Comparison of ENCODE assay signal across 19 cellular contexts in the genomic region with DNA sequence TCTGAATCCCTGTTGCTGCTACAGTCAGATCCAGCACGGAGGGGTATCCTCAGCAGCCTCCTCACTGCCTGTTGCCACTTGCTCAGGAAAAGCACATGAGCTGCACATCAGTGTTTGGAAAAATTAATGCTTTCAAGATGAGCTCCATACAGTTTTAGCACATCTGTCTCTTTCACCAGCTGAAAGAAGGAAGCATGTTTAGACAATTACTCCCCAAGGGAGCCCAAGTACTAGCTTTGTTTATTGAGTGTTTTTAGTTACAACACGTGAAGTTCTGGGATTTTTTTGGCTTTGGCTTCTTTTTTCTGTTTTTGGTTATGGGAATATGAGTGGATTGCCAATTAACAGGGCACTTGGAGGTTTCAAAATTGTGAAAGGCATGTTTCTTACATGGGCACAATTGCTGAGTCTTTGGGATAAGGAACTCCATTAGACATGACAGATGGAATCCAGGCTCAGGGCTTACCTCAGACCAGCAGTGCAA. TPM values are rescaled to one million over a fixed set of nuclear protein-coding genes. Genes with fewer than 3 reads are reported as not detected.
DNase-seq lines count a peak whose midpoint lies in the region; ATAC-seq, FAIRE-seq and TF ChIP-seq lines count a peak whose summit lies in the region.
"Had no signal": no experiment of that assay in that cellular context is flagged by ENCODE, and none has a peak within 500 bp of the region (broad histone marks: within the 10 kb centered on the region; RNA-seq: fewer than 3 reads in every experiment).

No MANE protein-coding gene starts in this region.

- peaks cover 27% of the 10 kb centered on the region for H3K79me2 ChIP-seq in smooth muscle cell (ENCODE audit: low read depth)

- DNase-seq in AG08395 (ENCODE audit: low spot score): peak; percentile 61
- peak; percentile 32 for DNase-seq in DMS79 (lab: John Stamatoyannopoulos, UW)
- peak; percentile 88 for DNase-seq in NCI-H69 (lab: John Stamatoyannopoulos, UW)
- DNase-seq in left cardiac atrium: no peak
- no peak for DNase-seq in smooth muscle cell (lab: John Stamatoyannopoulos, UW; ENCODE audit: unreplicated experiment)
- DNase-seq in GM12891 (ENCODE audit: insufficient read length, low spot score): no peak
- DNase-seq in NCI-H510A treated with DMSO at 0.1 percent for 48 hours (lab: John Stamatoyannopoulos, UW): no peak
- DNase-seq: activated CD8-positive, alpha-beta memory T cell treated with anti-CD3 and anti-CD28 coated beads, Interleukin-2, amount 10 ng/mL, durations not matched to agents 7 days and 5 days; activated effector memory CD4-positive, alpha-beta T cell treated with Interleukin-2 at 50 U/mL for 16 hours; AML-193; amniotic stem cell; hippocampal formation; MM.1S; mucosa of descending colon; NCI-H2081; right lobe of liver had no signal

- intact Hi-C loops in left cardiac atrium (cut with DNase I): loop anchor here (5.0 to 10.0 kb wide), 2 partner anchors 198 to 200 kb away; no protein-coding TSS in a partner anchor

- no peaks in the 10 kb centered on the region for H3K4me1 ChIP-seq in smooth muscle cell (ENCODE audit: low read depth)
- H3K4me1 ChIP-seq: right lobe of liver had no signal

- no peak overlapping the region for H3K9ac ChIP-seq in smooth muscle cell (ENCODE audit: low read depth)

- no peak overlapping the region for H2AFZ ChIP-seq in smooth muscle cell (ENCODE audit: low read depth)

- 89% methylated on average over 2 of the region's 2 CpGs for whole genome bisulfite sequencing in smooth muscle cell (ENCODE audit: low lambda C conversion rate)

- H3K4me2 ChIP-seq in smooth muscle cell: no peak overlapping the region

- FAIRE-seq in GM12891 (lab: Jason Lieb, UNC): no peak

- H3K36me3 ChIP-seq in smooth muscle cell (ENCODE audit: low read depth): no peaks in the 10 kb centered on the region
- H3K36me3 ChIP-seq: neutrophil, right lobe of liver had no signal

- no peaks in the 10 kb centered on the region for H3K27me3 ChIP-seq in smooth muscle cell (ENCODE audit: low read depth)
- H3K27me3 ChIP-seq: right lobe of liver had no signal

- H3K27ac ChIP-seq in smooth muscle cell (ENCODE audit: low read depth): no peak overlapping the region
- H3K27ac ChIP-seq: neutrophil, right lobe of liver had no signal

- TF ChIP-seq CTCF in smooth muscle cell (IDR thresholded peaks at IDR 0.05; ENCODE audit: borderline replicate concordance, insufficient read depth, poor library complexity, severe bottlenecking): no peak

- peaks cover 51% of the 10 kb centered on the region for H4K20me1 ChIP-seq in smooth muscle cell (ENCODE audit: low read depth)

- H3K4me3 ChIP-seq in smooth muscle cell: no peak overlapping the region
- H3K4me3 ChIP-seq: mucosa of descending colon, right lobe of liver had no signal

- no peaks in the 10 kb centered on the region for H3F3A ChIP-seq in smooth muscle cell (ENCODE audit: low read depth)

- no peak for TF ChIP-seq POLR2A in GM12891 (IDR thresholded peaks at IDR 0.05; ENCODE audit: low read depth, low read length)

- no peaks in the 10 kb centered on the region for H3K9me3 ChIP-seq in smooth muscle cell (replicated peaks; ENCODE audit: low read depth)
- H3K9me3 ChIP-seq: mucosa of descending colon, neutrophil, right lobe of liver had no signal

- ATAC-seq in left cardiac atrium (peak; percentile 29 to 59), GM21825 (IDR thresholded peaks at IDR 0.05; ENCODE audit: unreplicated experiment) (no peak)
- ATAC-seq: activated CD4-positive, CD25-positive, alpha-beta regulatory T cell treated with anti-CD3 and anti-CD28 coated beads, Interleukin-2, amount 50 U/mL, for 24 hours; activated CD8-positive, alpha-beta memory T cell treated with anti-CD3 and anti-CD28 coated beads, Interleukin-2, amount 10 ng/mL, durations not matched to agents 7 days and 5 days; mucosa of descending colon; right lobe of liver had no signal

TF ChIP-seq in GM12891, 5 proteins besides CTCF, POLR2A, EP300 and RAD21:
- TF ChIP-seq SPI1 (IDR thresholded peaks at IDR 0.05; ENCODE audit: low read depth, low read length) (no peak), TAF1 (IDR thresholded peaks at IDR 0.05; ENCODE audit: low read depth, low read length) (no peak), POU2F2 (IDR thresholded peaks at IDR 0.05; ENCODE audit: low read depth, low read length) (no peak), POLR2AphosphoS5 (IDR thresholded peaks at IDR 0.05; ENCODE audit: low read depth, low read length) (no peak), PAX5 (IDR thresholded peaks at IDR 0.05; ENCODE audit: insufficient read depth, low read length, severe bottlenecking) (no peak)

RNA-seq across cellular contexts. Expression of a gene that starts 51.3 kb away (rescaled TPM):
- total RNA-seq in left cardiac atrium (10 to 100 TPM; 28.0 to 40.5 TPM), smooth muscle cell (31.1 and 41.3 TPM in 2 replicates)
- polyA plus RNA-seq in smooth muscle cell: 26.1 and 26.2 TPM in 2 replicates
- 2.2 TPM for polyA plus RNA-seq in GM12891 (2012; ENCODE audit: low read depth, missing spikeins)

Comparison
In these comparisons a context has a peak if more than half of its experiments do, and no peak if none do; other contexts are left out.
1. DNase-seq: peak in AG08395 (single experiment), DMS79 (single experiment) and NCI-H69 (single experiment); none in left cardiac atrium (single experiment), smooth muscle cell (single experiment), GM12891 (single experiment) and NCI-H510A treated with DMSO at 0.1 percent for 48 hours (single experiment).